ENCODE assay signal across 17 cellular contexts in the genomic region with DNA sequence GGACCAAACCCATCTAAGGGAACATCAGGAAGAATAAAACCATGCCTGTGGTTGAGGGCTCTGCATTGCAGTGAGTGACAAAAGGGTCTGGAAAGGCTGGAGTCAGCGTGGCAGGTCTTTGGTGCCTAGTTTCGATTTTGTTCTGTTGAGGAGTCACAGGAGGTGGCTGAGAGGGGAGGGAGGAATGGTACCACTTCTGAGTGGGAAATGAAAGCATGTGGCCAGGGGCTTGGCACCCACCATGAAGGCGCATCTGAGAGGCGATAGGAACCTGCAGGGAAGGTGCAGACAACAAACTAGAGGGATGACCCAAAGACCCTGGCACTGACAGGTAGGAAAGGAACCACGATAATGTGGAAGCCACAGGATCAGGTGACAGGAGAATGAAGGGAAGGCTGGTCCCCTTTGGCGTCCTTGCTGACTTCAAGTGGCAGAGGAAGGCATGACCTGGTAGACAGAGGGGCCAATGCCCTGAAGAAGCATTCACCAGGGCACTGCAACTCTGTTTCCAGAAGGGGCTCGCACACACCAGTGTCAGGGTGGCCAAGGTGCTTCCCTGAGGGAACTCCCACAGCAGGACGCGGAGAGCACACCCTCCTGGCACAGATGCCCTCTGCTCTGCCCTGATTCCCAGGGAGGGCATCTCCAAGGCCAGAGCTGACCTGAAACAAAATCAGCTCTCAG. TPM values are rescaled to one million over a fixed set of nuclear protein-coding genes. Genes with fewer than 3 reads are reported as not detected.
DNase-seq lines count a peak whose midpoint lies in the region; ATAC-seq, FAIRE-seq and TF ChIP-seq lines count a peak whose summit lies in the region.
"Had no signal": no experiment of that assay in that cellular context is flagged by ENCODE, and none has a peak within 500 bp of the region (broad histone marks: within the 10 kb centered on the region; RNA-seq: fewer than 3 reads in every experiment).

No MANE protein-coding gene starts in this region.

- H3K27ac ChIP-seq in BLaER1 treated with 17β-estradiol and CSF1 and Interleukin-3, amounts not matched to agents 10 nM and 100 nM: peak overlapping the region in 1 of 11 experiments; percentile 3; a peak in 1 of 22 replicates
- H3K27ac ChIP-seq in cingulate gyrus (ENCODE audit: low read depth, low read length) (peak overlapping the region; percentile 41), psoas muscle (peak overlapping the region; percentile 89)
- H3K27ac ChIP-seq: PC-9 had no signal

- no peak for ATAC-seq in psoas muscle
- ATAC-seq: foreskin keratinocyte had no signal

- peak overlapping the region; percentile 21 to 49 (median 40); a peak in 19 of 22 replicates for H3K4me2 ChIP-seq in BLaER1 treated with 17β-estradiol and CSF1 and Interleukin-3, amounts not matched to agents 10 nM and 100 nM
- H3K4me2 ChIP-seq: PC-9 had no signal

- intact Hi-C loops in psoas muscle (cut with DNase I): no loop called here

- no peak for TF ChIP-seq POLR2A in GM12891 (IDR thresholded peaks at IDR 0.05; ENCODE audit: low read depth, low read length)

- peaks cover 40 to 69% (median 51%) of the 10 kb centered on the region in 10 experiments for H3K4me1 ChIP-seq in BLaER1 treated with 17β-estradiol and CSF1 and Interleukin-3, amounts not matched to agents 10 nM and 100 nM
- peaks cover 96% of the 10 kb centered on the region for H3K4me1 ChIP-seq in psoas muscle

- FAIRE-seq in GM12891 (lab: Jason Lieb, UNC): no peak
- FAIRE-seq: G401.6 had no signal

- H3K4me3 Mint-ChIP-seq in type B pancreatic cell: no peak overlapping the region
- H3K4me3 Mint-ChIP-seq: brain had no signal

- H3K27me3 Mint-ChIP-seq in type B pancreatic cell: no peaks in the 10 kb centered on the region
- H3K27me3 Mint-ChIP-seq: brain; CD8-positive, alpha-beta memory T cell had no signal

- no peak overlapping the region for H3K9ac ChIP-seq in BLaER1 treated with 17β-estradiol and CSF1 and Interleukin-3, amounts not matched to agents 10 nM and 100 nM

- H3K4me3 ChIP-seq in BLaER1 treated with 17β-estradiol and CSF1 and Interleukin-3, amounts not matched to agents 10 nM and 100 nM: no peak overlapping the region
- H3K4me3 ChIP-seq in psoas muscle: no peak overlapping the region
- H3K4me3 ChIP-seq: PC-9 had no signal

- peaks cover 39 to 100% (median 84%) of the 10 kb centered on the region in 11 experiments; a peak in 21 of 22 replicates for H4K20me1 ChIP-seq in BLaER1 treated with 17β-estradiol and CSF1 and Interleukin-3, amounts not matched to agents 10 nM and 100 nM

- peaks cover 19% of the 10 kb centered on the region for H3K36me3 Mint-ChIP-seq in type B pancreatic cell

- peaks cover 4 to 22% (median 15%) of the 10 kb centered on the region in 11 experiments; a peak in 15 of 22 replicates for H3K9me3 ChIP-seq in BLaER1 treated with 17β-estradiol and CSF1 and Interleukin-3, amounts not matched to agents 10 nM and 100 nM (replicated peaks in 1 of 11)
- no peaks in the 10 kb centered on the region for H3K9me3 ChIP-seq in psoas muscle

- H3K4me1 Mint-ChIP-seq in type B pancreatic cell (ENCODE audit: unreplicated experiment): peaks cover 64% of the 10 kb centered on the region

- H3K27ac Mint-ChIP-seq in type B pancreatic cell: no peak overlapping the region

- H3K36me3 ChIP-seq in BLaER1 treated with 17β-estradiol and CSF1 and Interleukin-3, amounts not matched to agents 10 nM and 100 nM: peaks cover 17 to 83% (median 70%) of the 10 kb centered on the region in 11 experiments
- no peaks in the 10 kb centered on the region for H3K36me3 ChIP-seq in psoas muscle (ENCODE audit: insufficient read depth in 1 of 2, low read depth in 1 of 2)

- DNase-seq in GM12891 (ENCODE audit: insufficient read length, low spot score) (no peak), psoas muscle (no peak), dermis blood vessel endothelial cell (no peak), NOMO-1 treated with dmso at 0.1 percent for 144 hours (lab: John Stamatoyannopoulos, UW; ENCODE audit: unreplicated experiment) (no peak), type B pancreatic cell (ENCODE audit: extremely low spot score, unreplicated experiment) (no peak)
- DNase-seq: activated CD4-positive, alpha-beta T cell treated with anti-CD3 and anti-CD28 coated beads for 1 hour; CD8-positive, alpha-beta memory T cell; foreskin keratinocyte; KG1; NCI-H146; PC-9; stimulated activated CD4-positive, alpha-beta T cell treated with anti-CD3 and anti-CD28 coated beads, Interleukin-2, amount 100 ng/mL, for 24 hours; stimulated activated CD8-positive, alpha-beta memory T cell treated with anti-CD3 and anti-CD28 coated beads, Interleukin-4, amount 100 ng/mL, for 48 hours had no signal

- 61 to 86% (median 63%) methylated on average over 9 of the region's 9 CpGs for WGBS in psoas muscle, 3 donors

- H3K27me3 ChIP-seq in BLaER1 treated with 17β-estradiol and CSF1 and Interleukin-3, amounts not matched to agents 10 nM and 100 nM: no peaks in the 10 kb centered on the region
- no peaks in the 10 kb centered on the region for H3K27me3 ChIP-seq in psoas muscle (ENCODE audit: insufficient read depth in 3 of 3, low read length in 2 of 3)
- H3K27me3 ChIP-seq: foreskin keratinocyte had no signal

- H3K9me3 Mint-ChIP-seq in type B pancreatic cell: no peaks in the 10 kb centered on the region
- H3K9me3 Mint-ChIP-seq: CD8-positive, alpha-beta memory T cell had no signal

- TF ChIP-seq CTCF in psoas muscle (IDR thresholded peaks at IDR 0.05) (no peak), type B pancreatic cell (conservative IDR thresholded peaks at IDR 0.05) (no peak)

TF ChIP-seq in GM12891, 5 proteins besides CTCF, POLR2A, EP300 and RAD21:
- TF ChIP-seq TAF1 (IDR thresholded peaks at IDR 0.05; ENCODE audit: low read depth, low read length) (no peak), POLR2AphosphoS5 (IDR thresholded peaks at IDR 0.05; ENCODE audit: low read depth, low read length) (0 out of 2 replicates have a peak, but pooled peaks have one; percentile 12), SPI1 (IDR thresholded peaks at IDR 0.05; ENCODE audit: low read depth, low read length) (no peak)

RNA-seq across cellular contexts. Expression of a gene that starts 41.7 kb away (rescaled TPM):
- polyA plus RNA-seq in GM12891 (2012; ENCODE audit: low read depth, missing spikeins): 14.2 TPM
- total RNA-seq in psoas muscle: 100 to 1,000 TPM in 2 of 4 donors, 10 to 100 TPM in 2; 74.7 to 166 (median 99.6) TPM
- 10 to 100 TPM; 18.1 to 78.5 (median 26.0) TPM for polyA plus RNA-seq in psoas muscle
- 11.6 and 26.7 TPM in 2 replicates for total RNA-seq in dermis blood vessel endothelial cell
- total RNA-seq in type B pancreatic cell (ENCODE audit: low replicate concordance): 84.7 and 89.1 TPM in 2 replicates
